Comparison of ENCODE assay signal across 13 cellular contexts in genomic region chr12:3081886-3082285, GRCh38. TPM values are rescaled to one million over a fixed set of nuclear protein-coding genes. Genes with fewer than 3 reads are reported as not detected.
DNase-seq lines count a peak whose midpoint lies in the region; ATAC-seq and TF ChIP-seq lines count a peak whose summit lies in the region.
"Had no signal": no experiment of that assay in that cellular context is flagged by ENCODE, and none has a peak within 500 bp of the region (broad histone marks: within the 10 kb centered on the region; RNA-seq: fewer than 3 reads in every experiment).

No MANE protein-coding gene starts in this region.

- TF ChIP-seq CTCF in liver (IDR thresholded peaks at IDR 0.05; ENCODE audit: low read depth, low read length, missing input control): no peak
- no peak for TF ChIP-seq CTCF in A673 (conservative IDR thresholded peaks at IDR 0.05; ENCODE audit: low read depth, low read length)

- ATAC-seq in T-helper 17 cell (no peak), GM18907 (IDR thresholded peaks at IDR 0.05; ENCODE audit: unreplicated experiment) (no peak)
- ATAC-seq in stimulated activated effector memory CD8-positive, alpha-beta T cell treated with anti-CD3 and anti-CD28 coated beads, Interleukin-12 subunit alpha, Interleukin-12 subunit beta, amount 100 ng/mL, for 72 hours: no peak
- ATAC-seq: A549, K562 had no signal

- H2AFZ ChIP-seq in GM23248: no peak overlapping the region

- peak; percentile 15 for DNase-seq in GM23248
- no peak for DNase-seq in T-helper 17 cell
- DNase-seq in stimulated activated effector memory CD8-positive, alpha-beta T cell treated with anti-CD3 and anti-CD28 coated beads, Interleukin-12 subunit alpha, Interleukin-12 subunit beta, amount 100 ng/mL, for 72 hours (ENCODE audit: low spot score in 2 of 2): no peak
- no peak for DNase-seq in A673 (ENCODE audit: low spot score)
- DNase-seq: CD8-positive, alpha-beta memory T cell; DMS53; GF-D8; HCEC 1CT; HFFc6 had no signal

- WGBS in GM23248 (ENCODE audit: low coverage in 1 of 2, low lambda C conversion rate in 2 of 2, missing lambda C conversion rate in 2 of 2), 2 experiments: 59 to 62% methylated on average over 7 of the region's 7 CpGs
- 39% methylated on average over 7 of the region's 7 CpGs for WGBS in liver

- H3K27ac Mint-ChIP-seq in T-helper 17 cell: peak overlapping the region; percentile 8
- H3K27ac Mint-ChIP-seq in stimulated activated effector memory CD8-positive, alpha-beta T cell treated with anti-CD3 and anti-CD28 coated beads, Interleukin-12 subunit alpha, Interleukin-12 subunit beta, amount 100 ng/mL, for 72 hours: peak overlapping the region; percentile 9
- H3K27ac Mint-ChIP-seq: HFFc6 had no signal

- H3K4me1 ChIP-seq in GM23248 (ENCODE audit: insufficient read depth) (peaks cover 4% of the 10 kb centered on the region; the same call in 1 of the 2 replicates), liver (ENCODE audit: control insufficient read depth in 4 of 4, insufficient read depth in 4 of 4, low read length in 3 of 4) (peaks cover 13 to 74% (median 56%) of the 10 kb centered on the region in 4 donors), A673 (ENCODE audit: insufficient read depth, low read length, poor library complexity, severe bottlenecking) (peaks cover 21% of the 10 kb centered on the region)

- H3K27me3 ChIP-seq in GM23248 (replicated peaks; ENCODE audit: insufficient read depth): no peaks in the 10 kb centered on the region
- H3K27me3 ChIP-seq in liver (ENCODE audit: control insufficient read depth in 4 of 4, insufficient read depth in 4 of 4, low read length in 3 of 4): no peaks in the 10 kb centered on the region
- H3K27me3 ChIP-seq in A673 (replicated peaks; ENCODE audit: insufficient read depth, low read depth, low read length, poor library complexity): no peaks in the 10 kb centered on the region

- H3K79me2 ChIP-seq in GM23248 (ENCODE audit: insufficient read depth): no peaks in the 10 kb centered on the region; the same call in 1 of the 2 replicates

- no peak overlapping the region for H3K4me3 Mint-ChIP-seq in T-helper 17 cell
- no peak overlapping the region for H3K4me3 Mint-ChIP-seq in stimulated activated effector memory CD8-positive, alpha-beta T cell treated with anti-CD3 and anti-CD28 coated beads, Interleukin-12 subunit alpha, Interleukin-12 subunit beta, amount 100 ng/mL, for 72 hours
- H3K4me3 Mint-ChIP-seq: CD8-positive, alpha-beta memory T cell; HFFc6 had no signal

- H3K9me3 Mint-ChIP-seq in stimulated activated effector memory CD8-positive, alpha-beta T cell treated with anti-CD3 and anti-CD28 coated beads, Interleukin-12 subunit alpha, Interleukin-12 subunit beta, amount 100 ng/mL, for 72 hours: no peaks in the 10 kb centered on the region
- H3K9me3 Mint-ChIP-seq: HFFc6 had no signal

- H3K9me3 ChIP-seq in GM23248 (ENCODE audit: low read depth) (no peaks in the 10 kb centered on the region), T-helper 17 cell (ENCODE audit: control insufficient read depth, low read length, poor library complexity, severe bottlenecking) (no peaks in the 10 kb centered on the region), liver (ENCODE audit: control insufficient read depth in 4 of 4, low read length in 3 of 4) (no peaks in the 10 kb centered on the region), A673 (ENCODE audit: low read depth, low read length, poor library complexity, severe bottlenecking) (no peaks in the 10 kb centered on the region)
- H3K9me3 ChIP-seq: A549 had no signal

- H3K27me3 Mint-ChIP-seq in T-helper 17 cell: no peaks in the 10 kb centered on the region

- BruUV-seq in A673 (replicated peaks; lab: Mats Ljungman, UMichigan): no TSS peak

- H3K9me2 ChIP-seq in GM23248 (ENCODE audit: insufficient read depth): no peaks in the 10 kb centered on the region

- no peaks in the 10 kb centered on the region for H3F3A ChIP-seq in GM23248 (ENCODE audit: insufficient read depth)

- no peak overlapping the region for H3K4me3 ChIP-seq in GM23248
- H3K4me3 ChIP-seq in liver (ENCODE audit: low read depth in 1 of 3, low read length in 3 of 3): no peak overlapping the region
- H3K4me3 ChIP-seq in A673 (ENCODE audit: low read depth, low read length, poor library complexity, severe bottlenecking): no peak overlapping the region
- H3K4me3 ChIP-seq: A549, K562 had no signal

- in situ Hi-C loops in GM23248 (cut with MboI): no loop called here

- no peaks in the 10 kb centered on the region for H3K36me3 ChIP-seq in GM23248 (ENCODE audit: low read depth)
- H3K36me3 ChIP-seq in liver (ENCODE audit: control insufficient read depth in 4 of 4, insufficient read depth in 3 of 4, low read depth in 1 of 4, low read length in 3 of 4): no peaks in the 10 kb centered on the region
- H3K36me3 ChIP-seq in A673 (ENCODE audit: insufficient read depth, low read length, poor library complexity, severe bottlenecking): no peaks in the 10 kb centered on the region

- no peak overlapping the region for H3K9ac ChIP-seq in GM23248
- no peak overlapping the region for H3K9ac ChIP-seq in liver (ENCODE audit: low read depth in 1 of 2, low read length in 2 of 2)

- H4K20me1 ChIP-seq in GM23248 (ENCODE audit: insufficient read depth): no peaks in the 10 kb centered on the region

- H3K27ac ChIP-seq in GM23248 (no peak overlapping the region), liver (ENCODE audit: low read depth in 1 of 2, low read length in 2 of 2) (peak overlapping the region; percentile 36 to 97), A673 (ENCODE audit: low read depth, low read length, poor library complexity, severe bottlenecking) (no peak overlapping the region)
- H3K27ac ChIP-seq: A549 had no signal

- POLR2A ChIA-PET in A673 (lab: Charles Lee; ENCODE audit: low non-redundant PET): interaction anchor here (1.1 kb wide), 1 partner anchor 48 kb away, joined by 3 read pairs; no protein-coding TSS in a partner anchor

- H3K4me2 ChIP-seq in GM23248 (ENCODE audit: unreplicated experiment): no peak overlapping the region
- H3K4me2 ChIP-seq: A549 had no signal

- intact Hi-C loops in A673 (cut with micrococcal nuclease; ENCODE audit: unreplicated experiment): no loop called here

- TF ChIP-seq RAD21 in liver (IDR thresholded peaks at IDR 0.05): no peak

- CTCF ChIA-PET in A673 (lab: Charles Lee): no interaction called here

- no peaks in the 10 kb centered on the region for H3K36me3 Mint-ChIP-seq in T-helper 17 cell (ENCODE audit: low read depth)
- no peaks in the 10 kb centered on the region for H3K36me3 Mint-ChIP-seq in stimulated activated effector memory CD8-positive, alpha-beta T cell treated with anti-CD3 and anti-CD28 coated beads, Interleukin-12 subunit alpha, Interleukin-12 subunit beta, amount 100 ng/mL, for 72 hours

- peaks cover 2% of the 10 kb centered on the region for H3K4me1 Mint-ChIP-seq in T-helper 17 cell
- peaks cover 6% of the 10 kb centered on the region for H3K4me1 Mint-ChIP-seq in stimulated activated effector memory CD8-positive, alpha-beta T cell treated with anti-CD3 and anti-CD28 coated beads, Interleukin-12 subunit alpha, Interleukin-12 subunit beta, amount 100 ng/mL, for 72 hours

TF ChIP-seq in liver, 16 proteins besides CTCF, POLR2A, EP300 and RAD21:
- TF ChIP-seq REST (IDR thresholded peaks at IDR 0.05) (no peak), RXRA (IDR thresholded peaks at IDR 0.05) (peak; percentile 48 to 61), HNF4A (conservative IDR thresholded peaks at IDR 0.05) (peak; percentile 53 to 56), ATF3 (IDR thresholded peaks at IDR 0.05) (no peak)

RNA-seq across cellular contexts. Expression of gene TSPAN9, which starts 4.7 kb away (rescaled TPM):
- 13.3 and 14.4 TPM in 2 replicates for total RNA-seq in GM23248 (2014; rRNA removed; shearing (Covaris generic))
- polyA plus RNA-seq in GM23248 (2016; fragmentation: Nextera tagmentation; extraction: Ambion mirVana) (8.0 and 9.5 TPM in 2 replicates), liver (10 to 100 TPM; 17.4 to 39.3 TPM)
- total RNA-seq in T-helper 17 cell (10 to 100 TPM in 1 of 2 donors, 1 to 10 TPM in 1; 1.4 to 24.2 TPM), liver (10 to 100 TPM; 29.0 to 62.9 TPM), A673 (2021) (35.5 and 41.9 TPM in 2 replicates)
- polyA plus RNA-seq: CD8-positive, alpha-beta memory T cell had no signal

Comparison
In these comparisons a context has a peak if more than half of its experiments do, and no peak if none do; other contexts are left out.
1. H3K27ac ChIP-seq: peak in liver (2 of 2); none in GM23248 (single experiment) and A673 (single experiment).